In the genomic region with DNA sequence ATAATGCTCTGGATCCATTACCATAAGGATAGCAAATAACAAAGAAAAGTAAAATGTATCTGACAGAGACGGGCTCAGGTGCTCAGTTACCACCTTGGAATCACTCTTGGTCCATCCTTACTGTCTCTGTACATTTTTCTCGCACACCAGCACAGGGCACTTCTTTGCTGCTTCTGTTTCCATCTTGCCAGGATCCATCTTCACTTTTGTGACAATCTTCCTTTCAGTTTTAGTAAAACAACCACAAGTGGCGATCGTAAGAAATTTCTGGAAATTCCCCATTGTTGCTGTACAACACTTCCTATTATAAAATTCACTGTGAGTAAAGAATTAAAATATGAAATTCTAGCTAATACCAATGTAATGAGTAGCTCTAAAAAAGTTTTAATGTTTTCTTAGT, we compare ENCODE assay signal across 27 cellular contexts.
DNase-seq lines count a peak whose midpoint lies in the region; ATAC-seq lines count a peak whose summit lies in the region.
"Had no signal": no experiment of that assay in that cellular context is flagged by ENCODE, and none has a peak within 500 bp of the region (broad histone marks: within the 10 kb centered on the region; RNA-seq: fewer than 3 reads in every experiment).

No MANE protein-coding gene starts in this region.

- no peak for DNase-seq in stimulated activated CD4-positive, alpha-beta T cell treated with anti-CD3 and anti-CD28 coated beads, Interleukin-4, amount 100 ng/mL, for 1 hour
- no peak for DNase-seq in NAMALWA (ENCODE audit: low spot score)
- no peak for DNase-seq in nucleus accumbens (lab: John Stamatoyannopoulos, UW)
- no peak for DNase-seq in GF-D8 (lab: John Stamatoyannopoulos, UW)
- DNase-seq: activated B cell treated with CpG ODN at 0.5 μM for 24 hours; activated CD4-positive, alpha-beta T cell treated with anti-CD3 and anti-CD28 coated beads, Interleukin-2, amount 50 U/mL, for 48 hours; activated gamma-delta T cell treated with Interleukin-2 at 50 U/mL for 16 hours; body of pancreas; effector CD4-positive, alpha-beta T cell; EL; foreskin keratinocyte; H9; immature natural killer cell; left ventricle myocardium inferior; MM.1S; naive thymus-derived CD4-positive, alpha-beta T cell; NCI-H1694; NCI-H2171 treated with DMSO at 0.1 percent for 48 hours; NCI-H526; stimulated activated CD4-positive, alpha-beta T cell treated with anti-CD3 and anti-CD28 coated beads, Interleukin-12 subunit alpha, Interleukin-12 subunit beta, amount 100 ng/mL, for 4 hours; stomach; T-helper 9 cell had no signal

- ATAC-seq in GM18520 (IDR thresholded peaks at IDR 0.05; ENCODE audit: unreplicated experiment) (peak; percentile 46), GM21360 (IDR thresholded peaks at IDR 0.05; ENCODE audit: unreplicated experiment) (peak; percentile 48), HG02798 (IDR thresholded peaks at IDR 0.05; ENCODE audit: poor library complexity, unreplicated experiment) (peak; percentile 61), HG03565 (IDR thresholded peaks at IDR 0.05; ENCODE audit: unreplicated experiment) (peak; percentile 54)
- ATAC-seq: body of pancreas; foreskin keratinocyte; K562; naive thymus-derived CD4-positive, alpha-beta T cell had no signal
